In the genomic region with DNA sequence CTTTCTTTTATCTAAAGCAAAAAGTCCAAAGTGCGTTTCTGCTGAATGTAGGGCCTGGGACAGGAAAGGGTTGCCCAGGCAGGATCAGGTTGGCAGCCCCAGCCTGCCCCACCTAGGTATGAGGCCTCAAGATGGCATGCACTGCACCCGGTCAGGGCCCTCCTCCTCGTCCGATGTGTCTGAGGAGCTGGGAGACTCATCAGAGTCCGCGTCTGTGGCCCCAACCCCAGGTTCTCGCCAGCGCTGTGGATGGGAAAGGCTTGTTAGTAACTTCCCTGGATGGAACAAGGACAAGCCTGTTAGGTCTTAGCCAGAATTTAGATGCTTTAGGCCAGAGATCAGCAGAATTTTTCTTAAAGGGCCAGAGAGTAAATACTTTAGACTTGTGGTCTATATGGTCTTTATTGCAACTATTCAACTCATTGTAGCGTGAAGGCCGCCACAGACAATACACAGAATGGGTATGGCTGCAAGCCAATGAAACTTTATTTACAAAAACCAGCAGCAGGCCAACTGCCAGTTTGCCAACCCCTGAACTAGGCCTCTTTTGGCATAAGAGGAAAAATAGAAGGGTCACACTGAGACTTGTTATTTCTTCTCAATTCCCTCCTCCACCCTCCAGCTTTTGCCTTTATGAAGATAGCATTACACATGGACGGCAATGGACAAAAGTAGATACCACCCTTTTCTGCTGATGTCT, we compare ENCODE assay signal across 1 cellular context.
TF ChIP-seq lines count a peak whose summit lies in the region.

No MANE protein-coding gene starts in this region.

TF ChIP-seq in GM12878, 131 proteins besides CTCF, POLR2A, EP300 and RAD21:
- TF ChIP-seq, protein P1, sequence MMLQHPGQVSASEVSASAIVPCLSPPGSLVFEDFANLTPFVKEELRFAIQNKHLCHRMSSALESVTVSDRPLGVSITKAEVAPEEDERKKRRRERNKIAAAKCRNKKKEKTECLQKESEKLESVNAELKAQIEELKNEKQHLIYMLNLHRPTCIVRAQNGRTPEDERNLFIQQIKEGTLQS (IDR thresholded peaks at IDR 0.05; ENCODE audit: borderline replicate concordance, extremely low read depth, low read depth, low read length): no peak
- no peak for TF ChIP-seq BHLHE40 (IDR thresholded peaks at IDR 0.05; ENCODE audit: borderline replicate concordance in 1 of 2, low read depth in 2 of 2, low read length in 1 of 2)
- TF ChIP-seq CEBPB (IDR thresholded peaks at IDR 0.05; ENCODE audit: borderline replicate concordance in 1 of 2, low read depth in 2 of 2, low read length in 2 of 2): no peak
- TF ChIP-seq, protein P2, sequence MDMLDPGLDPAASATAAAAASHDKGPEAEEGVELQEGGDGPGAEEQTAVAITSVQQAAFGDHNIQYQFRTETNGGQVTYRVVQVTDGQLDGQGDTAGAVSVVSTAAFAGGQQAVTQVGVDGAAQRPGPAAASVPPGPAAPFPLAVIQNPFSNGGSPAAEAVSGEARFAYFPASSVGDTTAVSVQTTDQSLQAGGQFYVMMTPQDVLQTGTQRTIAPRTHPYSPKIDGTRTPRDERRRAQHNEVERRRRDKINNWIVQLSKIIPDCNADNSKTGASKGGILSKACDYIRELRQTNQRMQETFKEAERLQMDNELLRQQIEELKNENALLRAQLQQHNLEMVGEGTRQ (IDR thresholded peaks at IDR 0.05; ENCODE audit: borderline replicate concordance, low read depth, low read length): no peak
- TF ChIP-seq ASH2L (IDR thresholded peaks at IDR 0.05; ENCODE audit: borderline replicate concordance, low read depth): no peak
- TF ChIP-seq, protein P3, sequence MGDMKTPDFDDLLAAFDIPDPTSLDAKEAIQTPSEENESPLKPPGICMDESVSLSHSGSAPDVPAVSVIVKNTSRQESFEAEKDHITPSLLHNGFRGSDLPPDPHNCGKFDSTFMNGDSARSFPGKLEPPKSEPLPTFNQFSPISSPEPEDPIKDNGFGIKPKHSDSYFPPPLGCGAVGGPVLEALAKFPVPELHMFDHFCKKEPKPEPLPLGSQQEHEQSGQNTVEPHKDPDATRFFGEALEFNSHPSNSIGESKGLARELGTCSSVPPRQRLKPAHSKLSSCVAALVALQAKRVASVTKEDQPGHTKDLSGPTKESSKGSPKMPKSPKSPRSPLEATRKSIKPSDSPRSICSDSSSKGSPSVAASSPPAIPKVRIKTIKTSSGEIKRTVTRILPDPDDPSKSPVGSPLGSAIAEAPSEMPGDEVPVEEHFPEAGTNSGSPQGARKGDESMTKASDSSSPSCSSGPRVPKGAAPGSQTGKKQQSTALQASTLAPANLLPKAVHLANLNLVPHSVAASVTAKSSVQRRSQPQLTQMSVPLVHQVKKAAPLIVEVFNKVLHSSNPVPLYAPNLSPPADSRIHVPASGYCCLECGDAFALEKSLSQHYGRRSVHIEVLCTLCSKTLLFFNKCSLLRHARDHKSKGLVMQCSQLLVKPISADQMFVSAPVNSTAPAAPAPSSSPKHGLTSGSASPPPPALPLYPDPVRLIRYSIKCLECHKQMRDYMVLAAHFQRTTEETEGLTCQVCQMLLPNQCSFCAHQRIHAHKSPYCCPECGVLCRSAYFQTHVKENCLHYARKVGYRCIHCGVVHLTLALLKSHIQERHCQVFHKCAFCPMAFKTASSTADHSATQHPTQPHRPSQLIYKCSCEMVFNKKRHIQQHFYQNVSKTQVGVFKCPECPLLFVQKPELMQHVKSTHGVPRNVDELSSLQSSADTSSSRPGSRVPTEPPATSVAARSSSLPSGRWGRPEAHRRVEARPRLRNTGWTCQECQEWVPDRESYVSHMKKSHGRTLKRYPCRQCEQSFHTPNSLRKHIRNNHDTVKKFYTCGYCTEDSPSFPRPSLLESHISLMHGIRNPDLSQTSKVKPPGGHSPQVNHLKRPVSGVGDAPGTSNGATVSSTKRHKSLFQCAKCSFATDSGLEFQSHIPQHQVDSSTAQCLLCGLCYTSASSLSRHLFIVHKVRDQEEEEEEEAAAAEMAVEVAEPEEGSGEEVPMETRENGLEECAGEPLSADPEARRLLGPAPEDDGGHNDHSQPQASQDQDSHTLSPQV (IDR thresholded peaks at IDR 0.05): no peak
- TF ChIP-seq ELK1 (IDR thresholded peaks at IDR 0.05; ENCODE audit: low read depth, low read length): no peak
- no peak for TF ChIP-seq IRF4 (IDR thresholded peaks at IDR 0.05; ENCODE audit: low read depth, low read length)
- TF ChIP-seq EGR1 (IDR thresholded peaks at IDR 0.05; ENCODE audit: borderline replicate concordance in 1 of 2, low read depth in 2 of 2, low read length in 2 of 2): no peak
- TF ChIP-seq SIN3A (IDR thresholded peaks at IDR 0.05; ENCODE audit: low read depth, low read length): no peak
- no peak for TF ChIP-seq TCF12 (IDR thresholded peaks at IDR 0.05; ENCODE audit: low read depth, low read length)
- no peak for TF ChIP-seq YY1 (IDR thresholded peaks at IDR 0.05; ENCODE audit: low read depth, low read length)
- TF ChIP-seq POU2F2 (IDR thresholded peaks at IDR 0.05; ENCODE audit: borderline replicate concordance, low read depth, low read length): no peak
- TF ChIP-seq MEF2A (IDR thresholded peaks at IDR 0.05; ENCODE audit: insufficient read depth, low read depth, low read length): no peak
- no peak for TF ChIP-seq RBBP5 (conservative IDR thresholded peaks at IDR 0.05)
